ENCODE assay signal across 8 cellular contexts in the genomic region with DNA sequence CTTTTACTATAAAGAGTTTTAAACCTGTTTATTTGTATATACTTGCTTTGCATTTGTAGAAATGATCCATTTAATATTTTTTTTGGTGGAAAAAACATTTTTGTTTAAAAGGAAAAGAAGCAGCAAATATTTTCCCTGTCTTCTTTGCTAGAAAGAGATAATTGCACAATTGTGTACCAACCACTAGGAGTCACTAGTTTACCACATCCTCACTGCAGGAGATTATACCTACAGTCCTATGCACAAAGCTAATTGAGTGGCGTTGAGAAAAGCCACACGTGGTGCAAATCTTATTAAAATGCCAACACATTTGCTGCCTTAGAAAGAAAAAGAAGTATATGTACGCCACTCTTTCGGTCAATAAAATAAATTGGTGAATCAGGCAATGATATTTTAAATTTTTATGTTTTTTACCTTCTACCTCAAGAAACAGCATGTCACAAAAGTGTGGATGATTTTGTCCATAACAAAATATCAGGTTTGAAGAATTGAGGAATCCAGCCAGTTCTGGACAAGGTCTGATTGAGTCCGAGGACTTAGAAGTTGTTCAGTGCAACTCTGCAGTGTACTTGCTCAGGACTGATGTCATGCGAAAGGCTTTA.
DNase-seq lines count a peak whose midpoint lies in the region; ATAC-seq and TF ChIP-seq lines count a peak whose summit lies in the region.

No MANE protein-coding gene starts in this region.

- no peak overlapping the region for H2AFZ ChIP-seq in smooth muscle cell (ENCODE audit: low read depth)

- ATAC-seq in GM19351 (IDR thresholded peaks at IDR 0.05; ENCODE audit: unreplicated experiment), result peak; percentile 94
- ATAC-seq in HG03460 (IDR thresholded peaks at IDR 0.05; ENCODE audit: unreplicated experiment), result peak; percentile 61

- H3K79me2 ChIP-seq in smooth muscle cell (ENCODE audit: low read depth), result no peaks in the 10 kb centered on the region

- no peaks in the 10 kb centered on the region for H3K36me3 ChIP-seq in smooth muscle cell (ENCODE audit: low read depth)

- H3F3A ChIP-seq in smooth muscle cell (ENCODE audit: low read depth), result no peaks in the 10 kb centered on the region

- DNase-seq in DMS153 treated with DMSO at 0.1 percent for 48 hours (lab: John Stamatoyannopoulos, UW; ENCODE audit: unreplicated experiment) (peak; percentile 0), OCI-M1 (lab: John Stamatoyannopoulos, UW) (peak; percentile 65), fibroblast of peridontal ligament (ENCODE audit: extremely low read depth) (peak; percentile 20), smooth muscle cell (lab: John Stamatoyannopoulos, UW; ENCODE audit: unreplicated experiment) (no peak)
- DNase-seq in stimulated activated CD4-positive, alpha-beta T cell treated with anti-CD3 and anti-CD28 coated beads, Interleukin-1b, Interleukin-23, amount 100 ng/mL, for 48 hours, result no peak
- no peak for DNase-seq in stimulated activated CD4-positive, alpha-beta T cell treated with anti-CD3 and anti-CD28 coated beads, Interleukin-2, amount 100 ng/mL, for 24 hours

- no peak overlapping the region for H3K27ac ChIP-seq in smooth muscle cell (ENCODE audit: low read depth)

- no peaks in the 10 kb centered on the region for H4K20me1 ChIP-seq in smooth muscle cell (ENCODE audit: low read depth)

- no peak overlapping the region for H3K4me2 ChIP-seq in smooth muscle cell

- H3K9me3 ChIP-seq in smooth muscle cell (replicated peaks; ENCODE audit: low read depth), result no peaks in the 10 kb centered on the region

- peaks cover 7% of the 10 kb centered on the region for H3K27me3 ChIP-seq in smooth muscle cell (ENCODE audit: low read depth)

- WGBS in smooth muscle cell (ENCODE audit: low lambda C conversion rate), result 39% methylated on average over 6 of the region's 6 CpGs

- H3K9ac ChIP-seq in smooth muscle cell (ENCODE audit: low read depth), result no peak overlapping the region

- no peaks in the 10 kb centered on the region for H3K4me1 ChIP-seq in smooth muscle cell (ENCODE audit: low read depth)

- no peak overlapping the region for H3K4me3 ChIP-seq in smooth muscle cell

- TF ChIP-seq CTCF in smooth muscle cell (IDR thresholded peaks at IDR 0.05; ENCODE audit: borderline replicate concordance, insufficient read depth, poor library complexity, severe bottlenecking), result peak; percentile 80

Comparison
In these comparisons a context has a peak if more than half of its experiments do, and no peak if none do; other contexts are left out.
1. DNase-seq: peak in DMS153 treated with DMSO at 0.1 percent for 48 hours (single experiment), OCI-M1 (single experiment) and fibroblast of peridontal ligament (single experiment); none in smooth muscle cell (single experiment), stimulated activated CD4-positive, alpha-beta T cell treated with anti-CD3 and anti-CD28 coated beads, Interleukin-1b, Interleukin-23, amount 100 ng/mL, for 48 hours (single experiment) and stimulated activated CD4-positive, alpha-beta T cell treated with anti-CD3 and anti-CD28 coated beads, Interleukin-2, amount 100 ng/mL, for 24 hours (0 of 2).